Comparison of ENCODE assay signal across 1 cellular context in the genomic region with DNA sequence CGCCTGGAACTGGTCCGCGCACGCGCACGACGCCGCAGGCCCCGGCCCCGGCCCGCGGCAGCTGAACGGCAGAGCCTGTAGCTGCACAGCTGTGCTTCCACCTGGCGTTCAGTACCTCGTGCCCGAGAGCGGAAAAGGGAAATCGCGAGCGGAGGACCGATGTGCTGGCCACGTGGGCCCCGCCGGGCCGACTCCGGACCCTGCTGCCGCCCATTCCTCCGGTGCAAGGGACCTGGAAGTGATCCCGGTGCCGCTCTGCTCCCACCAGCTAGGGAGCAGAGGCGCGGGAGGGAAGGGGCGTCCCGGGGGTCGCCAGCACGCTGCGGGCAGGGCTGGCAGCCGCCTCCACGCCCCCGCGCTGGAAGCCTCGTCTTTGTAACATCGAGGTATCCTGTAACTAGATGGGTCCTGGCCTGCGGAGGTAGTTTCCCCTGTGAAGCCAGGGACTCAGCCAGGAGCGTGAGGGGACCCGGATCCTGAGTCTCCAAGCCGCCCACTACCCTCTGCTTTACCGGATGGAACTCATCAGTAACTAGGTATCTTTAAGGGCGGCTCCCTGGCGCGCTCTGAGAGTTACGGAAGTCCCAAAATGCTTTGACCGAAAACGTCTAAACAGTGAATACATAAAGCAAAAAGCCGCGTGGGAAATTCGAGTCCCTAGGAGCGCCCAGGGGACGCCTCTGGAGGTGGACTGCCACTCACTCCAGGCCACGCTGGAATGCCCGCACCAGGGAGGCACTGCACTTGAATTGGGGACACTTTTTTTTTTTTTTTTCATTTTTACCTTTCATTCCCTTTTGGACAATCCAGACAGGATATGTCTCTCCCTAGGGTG.
TF ChIP-seq lines count a peak whose summit lies in the region.

No MANE protein-coding gene starts in this region.

TF ChIP-seq in K562, 482 proteins besides CTCF, POLR2A, EP300 and RAD21 (continued from another document and continues in another):
- TF ChIP-seq, protein P1, sequence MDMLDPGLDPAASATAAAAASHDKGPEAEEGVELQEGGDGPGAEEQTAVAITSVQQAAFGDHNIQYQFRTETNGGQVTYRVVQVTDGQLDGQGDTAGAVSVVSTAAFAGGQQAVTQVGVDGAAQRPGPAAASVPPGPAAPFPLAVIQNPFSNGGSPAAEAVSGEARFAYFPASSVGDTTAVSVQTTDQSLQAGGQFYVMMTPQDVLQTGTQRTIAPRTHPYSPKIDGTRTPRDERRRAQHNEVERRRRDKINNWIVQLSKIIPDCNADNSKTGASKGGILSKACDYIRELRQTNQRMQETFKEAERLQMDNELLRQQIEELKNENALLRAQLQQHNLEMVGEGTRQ (CRISPR knock-in tag; IDR thresholded peaks at IDR 0.05) = peak; percentile 79
- TF ChIP-seq TAF9B (IDR thresholded peaks at IDR 0.05; ENCODE audit: partially characterized antibody) = peak; percentile 93
- TF ChIP-seq, protein P2, sequence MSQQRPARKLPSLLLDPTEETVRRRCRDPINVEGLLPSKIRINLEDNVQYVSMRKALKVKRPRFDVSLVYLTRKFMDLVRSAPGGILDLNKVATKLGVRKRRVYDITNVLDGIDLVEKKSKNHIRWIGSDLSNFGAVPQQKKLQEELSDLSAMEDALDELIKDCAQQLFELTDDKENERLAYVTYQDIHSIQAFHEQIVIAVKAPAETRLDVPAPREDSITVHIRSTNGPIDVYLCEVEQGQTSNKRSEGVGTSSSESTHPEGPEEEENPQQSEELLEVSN (IDR thresholded peaks at IDR 0.05; ENCODE audit: borderline replicate concordance in 1 of 2, extremely low read depth in 1 of 2, insufficient read depth in 1 of 2, insufficient read length in 1 of 2, low read depth in 1 of 2, low read length in 1 of 2, poor library complexity in 1 of 2, severe bottlenecking in 1 of 2) = peak; percentile 96 to 98
- TF ChIP-seq GTF2A2 (tag; IDR thresholded peaks at IDR 0.05) = no peak
- TF ChIP-seq ZNF699 (CRISPR knock-in tag; IDR thresholded peaks at IDR 0.05; ENCODE audit: insufficient replicate concordance) = no peak
- TF ChIP-seq, protein P3, sequence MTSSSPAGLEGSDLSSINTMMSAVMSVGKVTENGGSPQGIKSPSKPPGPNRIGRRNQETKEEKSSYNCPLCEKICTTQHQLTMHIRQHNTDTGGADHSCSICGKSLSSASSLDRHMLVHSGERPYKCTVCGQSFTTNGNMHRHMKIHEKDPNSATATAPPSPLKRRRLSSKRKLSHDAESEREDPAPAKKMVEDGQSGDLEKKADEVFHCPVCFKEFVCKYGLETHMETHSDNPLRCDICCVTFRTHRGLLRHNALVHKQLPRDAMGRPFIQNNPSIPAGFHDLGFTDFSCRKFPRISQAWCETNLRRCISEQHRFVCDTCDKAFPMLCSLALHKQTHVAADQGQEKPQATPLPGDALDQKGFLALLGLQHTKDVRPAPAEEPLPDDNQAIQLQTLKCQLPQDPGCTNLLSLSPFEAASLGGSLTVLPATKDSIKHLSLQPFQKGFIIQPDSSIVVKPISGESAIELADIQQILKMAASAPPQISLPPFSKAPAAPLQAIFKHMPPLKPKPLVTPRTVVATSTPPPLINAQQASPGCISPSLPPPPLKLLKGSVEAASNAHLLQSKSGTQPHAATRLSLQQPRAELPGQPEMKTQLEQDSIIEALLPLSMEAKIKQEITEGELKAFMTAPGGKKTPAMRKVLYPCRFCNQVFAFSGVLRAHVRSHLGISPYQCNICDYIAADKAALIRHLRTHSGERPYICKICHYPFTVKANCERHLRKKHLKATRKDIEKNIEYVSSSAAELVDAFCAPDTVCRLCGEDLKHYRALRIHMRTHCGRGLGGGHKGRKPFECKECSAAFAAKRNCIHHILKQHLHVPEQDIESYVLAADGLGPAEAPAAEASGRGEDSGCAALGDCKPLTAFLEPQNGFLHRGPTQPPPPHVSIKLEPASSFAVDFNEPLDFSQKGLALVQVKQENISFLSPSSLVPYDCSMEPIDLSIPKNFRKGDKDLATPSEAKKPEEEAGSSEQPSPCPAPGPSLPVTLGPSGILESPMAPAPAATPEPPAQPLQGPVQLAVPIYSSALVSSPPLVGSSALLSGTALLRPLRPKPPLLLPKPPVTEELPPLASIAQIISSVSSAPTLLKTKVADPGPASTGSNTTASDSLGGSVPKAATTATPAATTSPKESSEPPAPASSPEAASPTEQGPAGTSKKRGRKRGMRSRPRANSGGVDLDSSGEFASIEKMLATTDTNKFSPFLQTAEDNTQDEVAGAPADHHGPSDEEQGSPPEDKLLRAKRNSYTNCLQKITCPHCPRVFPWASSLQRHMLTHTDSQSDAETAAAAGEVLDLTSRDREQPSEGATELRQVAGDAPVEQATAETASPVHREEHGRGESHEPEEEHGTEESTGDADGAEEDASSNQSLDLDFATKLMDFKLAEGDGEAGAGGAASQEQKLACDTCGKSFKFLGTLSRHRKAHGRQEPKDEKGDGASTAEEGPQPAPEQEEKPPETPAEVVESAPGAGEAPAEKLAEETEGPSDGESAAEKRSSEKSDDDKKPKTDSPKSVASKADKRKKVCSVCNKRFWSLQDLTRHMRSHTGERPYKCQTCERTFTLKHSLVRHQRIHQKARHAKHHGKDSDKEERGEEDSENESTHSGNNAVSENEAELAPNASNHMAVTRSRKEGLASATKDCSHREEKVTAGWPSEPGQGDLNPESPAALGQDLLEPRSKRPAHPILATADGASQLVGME (CRISPR knock-in tag; IDR thresholded peaks at IDR 0.05) = peak; percentile 75; the same call in 1 of the 2 replicates
- no peak for TF ChIP-seq CREBBP (IDR thresholded peaks at IDR 0.05; ENCODE audit: low read depth, low read length)
- TF ChIP-seq DDX20 (tag; IDR thresholded peaks at IDR 0.05; ENCODE audit: low read depth) = no peak
- TF ChIP-seq FOXA3 (CRISPR knock-in tag; conservative IDR thresholded peaks at IDR 0.05 in 1 of 2, IDR thresholded peaks at IDR 0.05 in 1 of 2) = peak in 1 of 2 experiments; percentile 67; a peak in 1 of 4 replicates
- TF ChIP-seq ZSCAN29 (IDR thresholded peaks at IDR 0.05) = no peak
- TF ChIP-seq, protein P4, sequence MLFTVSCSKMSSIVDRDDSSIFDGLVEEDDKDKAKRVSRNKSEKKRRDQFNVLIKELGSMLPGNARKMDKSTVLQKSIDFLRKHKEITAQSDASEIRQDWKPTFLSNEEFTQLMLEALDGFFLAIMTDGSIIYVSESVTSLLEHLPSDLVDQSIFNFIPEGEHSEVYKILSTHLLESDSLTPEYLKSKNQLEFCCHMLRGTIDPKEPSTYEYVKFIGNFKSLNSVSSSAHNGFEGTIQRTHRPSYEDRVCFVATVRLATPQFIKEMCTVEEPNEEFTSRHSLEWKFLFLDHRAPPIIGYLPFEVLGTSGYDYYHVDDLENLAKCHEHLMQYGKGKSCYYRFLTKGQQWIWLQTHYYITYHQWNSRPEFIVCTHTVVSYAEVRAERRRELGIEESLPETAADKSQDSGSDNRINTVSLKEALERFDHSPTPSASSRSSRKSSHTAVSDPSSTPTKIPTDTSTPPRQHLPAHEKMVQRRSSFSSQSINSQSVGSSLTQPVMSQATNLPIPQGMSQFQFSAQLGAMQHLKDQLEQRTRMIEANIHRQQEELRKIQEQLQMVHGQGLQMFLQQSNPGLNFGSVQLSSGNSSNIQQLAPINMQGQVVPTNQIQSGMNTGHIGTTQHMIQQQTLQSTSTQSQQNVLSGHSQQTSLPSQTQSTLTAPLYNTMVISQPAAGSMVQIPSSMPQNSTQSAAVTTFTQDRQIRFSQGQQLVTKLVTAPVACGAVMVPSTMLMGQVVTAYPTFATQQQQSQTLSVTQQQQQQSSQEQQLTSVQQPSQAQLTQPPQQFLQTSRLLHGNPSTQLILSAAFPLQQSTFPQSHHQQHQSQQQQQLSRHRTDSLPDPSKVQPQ (CRISPR knock-in tag; IDR thresholded peaks at IDR 0.05; ENCODE audit: borderline replicate concordance) = no peak
- TF ChIP-seq DACH1 (IDR thresholded peaks at IDR 0.05; ENCODE audit: partially characterized antibody) = peak; percentile 88
- TF ChIP-seq BRD4 (IDR thresholded peaks at IDR 0.05) = 0 out of 2 replicates have a peak, but pooled peaks have one; percentile 6
- no peak for TF ChIP-seq ZNF24 (IDR thresholded peaks at IDR 0.05)
- TF ChIP-seq NR3C1 (CRISPR knock-in tag; IDR thresholded peaks at IDR 0.05) = no peak; the same call in 1 of the 2 replicates
- TF ChIP-seq, protein P5, sequence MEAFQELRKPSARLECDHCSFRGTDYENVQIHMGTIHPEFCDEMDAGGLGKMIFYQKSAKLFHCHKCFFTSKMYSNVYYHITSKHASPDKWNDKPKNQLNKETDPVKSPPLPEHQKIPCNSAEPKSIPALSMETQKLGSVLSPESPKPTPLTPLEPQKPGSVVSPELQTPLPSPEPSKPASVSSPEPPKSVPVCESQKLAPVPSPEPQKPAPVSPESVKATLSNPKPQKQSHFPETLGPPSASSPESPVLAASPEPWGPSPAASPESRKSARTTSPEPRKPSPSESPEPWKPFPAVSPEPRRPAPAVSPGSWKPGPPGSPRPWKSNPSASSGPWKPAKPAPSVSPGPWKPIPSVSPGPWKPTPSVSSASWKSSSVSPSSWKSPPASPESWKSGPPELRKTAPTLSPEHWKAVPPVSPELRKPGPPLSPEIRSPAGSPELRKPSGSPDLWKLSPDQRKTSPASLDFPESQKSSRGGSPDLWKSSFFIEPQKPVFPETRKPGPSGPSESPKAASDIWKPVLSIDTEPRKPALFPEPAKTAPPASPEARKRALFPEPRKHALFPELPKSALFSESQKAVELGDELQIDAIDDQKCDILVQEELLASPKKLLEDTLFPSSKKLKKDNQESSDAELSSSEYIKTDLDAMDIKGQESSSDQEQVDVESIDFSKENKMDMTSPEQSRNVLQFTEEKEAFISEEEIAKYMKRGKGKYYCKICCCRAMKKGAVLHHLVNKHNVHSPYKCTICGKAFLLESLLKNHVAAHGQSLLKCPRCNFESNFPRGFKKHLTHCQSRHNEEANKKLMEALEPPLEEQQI (IDR thresholded peaks at IDR 0.05) = no peak
- no peak for TF ChIP-seq ARID2 (IDR thresholded peaks at IDR 0.05)
- no peak for TF ChIP-seq ETS2 (tag; IDR thresholded peaks at IDR 0.05; ENCODE audit: borderline replicate concordance, poor library complexity, severe bottlenecking)
- TF ChIP-seq SMARCB1 (IDR thresholded peaks at IDR 0.05; ENCODE audit: insufficient read length, low read depth) = no peak
- TF ChIP-seq ZNF695 (CRISPR knock-in tag; IDR thresholded peaks at IDR 0.05) = no peak
- TF ChIP-seq TSC22D4 (tag; IDR thresholded peaks at IDR 0.05) = no peak
- TF ChIP-seq, protein P6, sequence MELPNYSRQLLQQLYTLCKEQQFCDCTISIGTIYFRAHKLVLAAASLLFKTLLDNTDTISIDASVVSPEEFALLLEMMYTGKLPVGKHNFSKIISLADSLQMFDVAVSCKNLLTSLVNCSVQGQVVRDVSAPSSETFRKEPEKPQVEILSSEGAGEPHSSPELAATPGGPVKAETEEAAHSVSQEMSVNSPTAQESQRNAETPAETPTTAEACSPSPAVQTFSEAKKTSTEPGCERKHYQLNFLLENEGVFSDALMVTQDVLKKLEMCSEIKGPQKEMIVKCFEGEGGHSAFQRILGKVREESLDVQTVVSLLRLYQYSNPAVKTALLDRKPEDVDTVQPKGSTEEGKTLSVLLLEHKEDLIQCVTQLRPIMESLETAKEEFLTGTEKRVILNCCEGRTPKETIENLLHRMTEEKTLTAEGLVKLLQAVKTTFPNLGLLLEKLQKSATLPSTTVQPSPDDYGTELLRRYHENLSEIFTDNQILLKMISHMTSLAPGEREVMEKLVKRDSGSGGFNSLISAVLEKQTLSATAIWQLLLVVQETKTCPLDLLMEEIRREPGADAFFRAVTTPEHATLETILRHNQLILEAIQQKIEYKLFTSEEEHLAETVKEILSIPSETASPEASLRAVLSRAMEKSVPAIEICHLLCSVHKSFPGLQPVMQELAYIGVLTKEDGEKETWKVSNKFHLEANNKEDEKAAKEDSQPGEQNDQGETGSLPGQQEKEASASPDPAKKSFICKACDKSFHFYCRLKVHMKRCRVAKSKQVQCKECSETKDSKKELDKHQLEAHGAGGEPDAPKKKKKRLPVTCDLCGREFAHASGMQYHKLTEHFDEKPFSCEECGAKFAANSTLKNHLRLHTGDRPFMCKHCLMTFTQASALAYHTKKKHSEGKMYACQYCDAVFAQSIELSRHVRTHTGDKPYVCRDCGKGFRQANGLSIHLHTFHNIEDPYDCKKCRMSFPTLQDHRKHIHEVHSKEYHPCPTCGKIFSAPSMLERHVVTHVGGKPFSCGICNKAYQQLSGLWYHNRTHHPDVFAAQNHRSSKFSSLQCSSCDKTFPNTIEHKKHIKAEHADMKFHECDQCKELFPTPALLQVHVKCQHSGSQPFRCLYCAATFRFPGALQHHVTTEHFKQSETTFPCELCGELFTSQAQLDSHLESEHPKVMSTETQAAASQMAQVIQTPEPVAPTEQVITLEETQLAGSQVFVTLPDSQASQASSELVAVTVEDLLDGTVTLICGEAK (IDR thresholded peaks at IDR 0.05) = peak; percentile 63
- TF ChIP-seq, protein P6 (CRISPR knock-in tag; IDR thresholded peaks at IDR 0.05) = no peak
- TF ChIP-seq BRCA1 (IDR thresholded peaks at IDR 0.05) = no peak
- TF ChIP-seq BRCA1 (CRISPR knock-in tag; IDR thresholded peaks at IDR 0.05) = no peak
- TF ChIP-seq ZNF133 (CRISPR knock-in tag; IDR thresholded peaks at IDR 0.05) = no peak
- TF ChIP-seq, protein P7, sequence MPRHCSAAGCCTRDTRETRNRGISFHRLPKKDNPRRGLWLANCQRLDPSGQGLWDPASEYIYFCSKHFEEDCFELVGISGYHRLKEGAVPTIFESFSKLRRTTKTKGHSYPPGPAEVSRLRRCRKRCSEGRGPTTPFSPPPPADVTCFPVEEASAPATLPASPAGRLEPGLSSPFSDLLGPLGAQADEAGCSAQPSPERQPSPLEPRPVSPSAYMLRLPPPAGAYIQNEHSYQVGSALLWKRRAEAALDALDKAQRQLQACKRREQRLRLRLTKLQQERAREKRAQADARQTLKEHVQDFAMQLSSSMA (CRISPR knock-in tag; IDR thresholded peaks at IDR 0.05) = no peak
- no peak for TF ChIP-seq PHB2 (IDR thresholded peaks at IDR 0.05; ENCODE audit: low read depth)
- no peak for TF ChIP-seq OTX1 (CRISPR knock-in tag; IDR thresholded peaks at IDR 0.05)
- 0 out of 2 replicates have a peak, but pooled peaks have one; percentile 36 for TF ChIP-seq E2F3 (CRISPR knock-in tag; IDR thresholded peaks at IDR 0.05)
- no peak for TF ChIP-seq ZNF551 (CRISPR knock-in tag; IDR thresholded peaks at IDR 0.05)
- no peak for TF ChIP-seq STAT5A (IDR thresholded peaks at IDR 0.05; ENCODE audit: borderline replicate concordance, low read length)
